ENCODE assay signal across 20 cellular contexts in the genomic region with DNA sequence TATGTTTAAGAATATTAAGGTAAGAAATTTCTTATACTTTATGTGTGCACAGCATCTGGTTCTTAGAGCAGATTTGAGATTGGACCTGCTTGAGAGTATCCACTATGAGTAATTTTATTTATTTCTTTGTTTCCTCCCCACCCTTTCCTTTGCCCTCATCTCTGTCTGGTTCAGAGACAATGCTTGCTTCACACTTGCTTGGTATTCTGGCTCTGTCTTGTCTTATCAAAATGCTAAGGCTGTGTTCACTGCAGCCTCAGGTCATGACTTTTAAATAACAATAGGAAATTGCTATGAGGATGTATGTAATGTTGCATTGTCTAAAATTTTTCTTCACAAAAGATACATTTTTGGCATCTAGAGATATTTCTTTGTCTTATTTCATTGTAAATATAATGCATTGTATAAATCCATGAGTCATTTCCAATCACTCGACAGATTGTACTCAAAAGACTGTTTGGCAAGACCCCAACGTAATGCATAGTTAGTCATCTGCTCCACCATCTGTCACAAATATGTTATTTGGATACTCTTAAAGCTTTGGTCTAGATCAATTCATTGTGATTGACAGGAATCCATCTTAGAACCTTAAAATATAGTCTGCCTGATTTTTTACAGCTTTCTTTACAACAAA.
DNase-seq lines count a peak whose midpoint lies in the region; ATAC-seq and TF ChIP-seq lines count a peak whose summit lies in the region.
"Had no signal": no experiment of that assay in that cellular context is flagged by ENCODE, and none has a peak within 500 bp of the region (broad histone marks: within the 10 kb centered on the region; RNA-seq: fewer than 3 reads in every experiment).

No MANE protein-coding gene starts in this region.

- H3K4me1 ChIP-seq in body of pancreas = peaks cover 6% of the 10 kb centered on the region
- H3K4me1 ChIP-seq: sigmoid colon, vagina had no signal

- intact Hi-C loops in body of pancreas (cut with DNase I) = no loop called here

- no peak for ATAC-seq in body of pancreas
- ATAC-seq: activated CD8-positive, alpha-beta T cell treated with anti-CD3 and anti-CD28 coated beads, Interleukin-2, amount 10 ng/mL, durations not matched to agents 7 days and 5 days; activated T-cell treated with anti-CD3 and anti-CD28 coated beads, Interleukin-2, amount 50 U/mL, for 4 hours; pancreas had no signal

- WGBS in body of pancreas, 2 donors = 82 to 86% methylated on average over 2 of the region's 2 CpGs

- H3K36me3 ChIP-seq in brain microvascular endothelial cell (replicated peaks) (no peaks in the 10 kb centered on the region), body of pancreas (replicated peaks in 1 of 2; ENCODE audit: insufficient read depth in 1 of 2, low read depth in 2 of 2) (no peaks in the 10 kb centered on the region)
- H3K36me3 ChIP-seq: pancreas, sigmoid colon, vagina had no signal

- TF ChIP-seq CTCF in brain microvascular endothelial cell (IDR thresholded peaks at IDR 0.05; ENCODE audit: low read depth, low read length, missing control alignments) (no peak), glutamatergic neuron (IDR thresholded peaks at IDR 0.05; ENCODE audit: partially characterized antibody, unreplicated experiment) (no peak), type B pancreatic cell (conservative IDR thresholded peaks at IDR 0.05) (no peak), body of pancreas (IDR thresholded peaks at IDR 0.05) (no peak)

- H3K36me3 Mint-ChIP-seq in glutamatergic neuron (ENCODE audit: unreplicated experiment) (peaks cover 4% of the 10 kb centered on the region), type B pancreatic cell (peaks cover 3% of the 10 kb centered on the region)
- H3K36me3 Mint-ChIP-seq: activated naive CD4-positive, alpha-beta T cell treated with anti-CD3 and anti-CD28 coated beads, Interleukin-2, amount 50 U/mL, for 24 hours had no signal

- in situ Hi-C loops in brain microvascular endothelial cell (cut with HindIII; ENCODE audit: low pct_ligation_motif_present, low sequenced_read_pairs) = no loop called here

- H3K9me3 ChIP-seq in body of pancreas = no peaks in the 10 kb centered on the region
- H3K9me3 ChIP-seq: pancreas, vagina had no signal

- H3K27me3 Mint-ChIP-seq in glutamatergic neuron (ENCODE audit: unreplicated experiment) (peaks cover 5% of the 10 kb centered on the region), type B pancreatic cell (peaks cover 14% of the 10 kb centered on the region)
- H3K27me3 Mint-ChIP-seq: activated B cell treated with CpG ODN at 0.5 μM for 24 hours; activated naive CD4-positive, alpha-beta T cell treated with anti-CD3 and anti-CD28 coated beads, Interleukin-2, amount 50 U/mL, for 24 hours; B cell had no signal

- no peak overlapping the region for H3K4me3 ChIP-seq in brain microvascular endothelial cell (ENCODE audit: low read depth, low read length)
- no peak overlapping the region for H3K4me3 ChIP-seq in body of pancreas
- H3K4me3 ChIP-seq: pancreas, sigmoid colon, vagina had no signal

- DNase-seq in EL (peak; percentile 50), NCI-H446 (lab: John Stamatoyannopoulos, UW) (peak; percentile 63 to 93), brain microvascular endothelial cell (peak; percentile 66), glutamatergic neuron (no peak), type B pancreatic cell (ENCODE audit: extremely low spot score, unreplicated experiment) (no peak), body of pancreas (no peak), SKM-1 treated with dmso at 0.1 percent for 144 hours (lab: John Stamatoyannopoulos, UW; ENCODE audit: unreplicated experiment) (no peak)
- no peak for DNase-seq in activated CD4-positive, alpha-beta T cell treated with anti-CD3 and anti-CD28 coated beads, Interleukin-2, amount 50 U/mL, for 1 hour
- DNase-seq: activated B cell treated with CpG ODN at 0.5 μM for 24 hours; activated CD8-positive, alpha-beta T cell treated with anti-CD3 and anti-CD28 coated beads, Interleukin-2, amount 10 ng/mL, durations not matched to agents 7 days and 5 days; activated T-cell treated with anti-CD3 and anti-CD28 coated beads, Interleukin-2, amount 50 U/mL, for 4 hours; kidney; mammary epithelial cell; pancreas; sigmoid colon; stimulated activated CD4-positive, alpha-beta T cell treated with anti-CD3 and anti-CD28 coated beads, Interleukin-4, amount 100 ng/mL, for 1 hour; T-helper 2 cell had no signal

- H3K4me1 Mint-ChIP-seq in glutamatergic neuron (ENCODE audit: low read depth, unreplicated experiment) (peaks cover 28% of the 10 kb centered on the region), type B pancreatic cell (ENCODE audit: unreplicated experiment) (peaks cover 11% of the 10 kb centered on the region)
- H3K4me1 Mint-ChIP-seq: activated B cell treated with CpG ODN at 0.5 μM for 24 hours; activated naive CD4-positive, alpha-beta T cell treated with anti-CD3 and anti-CD28 coated beads, Interleukin-2, amount 50 U/mL, for 24 hours; B cell had no signal

- no peaks in the 10 kb centered on the region for H3K27me3 ChIP-seq in brain microvascular endothelial cell (replicated peaks)
- H3K27me3 ChIP-seq in body of pancreas = no peaks in the 10 kb centered on the region
- H3K27me3 ChIP-seq: pancreas, sigmoid colon, vagina had no signal

- H3K27ac ChIP-seq in brain microvascular endothelial cell (peak overlapping the region; percentile 73), body of pancreas (no peak overlapping the region)
- H3K27ac ChIP-seq: pancreas, sigmoid colon, vagina had no signal

- H3K27ac Mint-ChIP-seq in glutamatergic neuron (ENCODE audit: unreplicated experiment) = peak overlapping the region; percentile 94
- H3K27ac Mint-ChIP-seq in type B pancreatic cell = no peak overlapping the region
- H3K27ac Mint-ChIP-seq: activated B cell treated with CpG ODN at 0.5 μM for 24 hours; activated CD8-positive, alpha-beta T cell treated with anti-CD3 and anti-CD28 coated beads, Interleukin-2, amount 10 ng/mL, durations not matched to agents 7 days and 5 days; activated naive CD4-positive, alpha-beta T cell treated with anti-CD3 and anti-CD28 coated beads, Interleukin-2, amount 50 U/mL, for 24 hours; B cell had no signal

- no peak for TF ChIP-seq POLR2A in body of pancreas (IDR thresholded peaks at IDR 0.05)

- H3K9me3 Mint-ChIP-seq in glutamatergic neuron (ENCODE audit: unreplicated experiment) (peaks cover 7% of the 10 kb centered on the region), type B pancreatic cell (no peaks in the 10 kb centered on the region)
- H3K9me3 Mint-ChIP-seq: activated B cell treated with CpG ODN at 0.5 μM for 24 hours; activated naive CD4-positive, alpha-beta T cell treated with anti-CD3 and anti-CD28 coated beads, Interleukin-2, amount 50 U/mL, for 24 hours had no signal

- H3K4me3 Mint-ChIP-seq in glutamatergic neuron (ENCODE audit: unreplicated experiment) (peak overlapping the region; percentile 18), type B pancreatic cell (no peak overlapping the region)
- H3K4me3 Mint-ChIP-seq: activated B cell treated with CpG ODN at 0.5 μM for 24 hours; activated CD8-positive, alpha-beta T cell treated with anti-CD3 and anti-CD28 coated beads, Interleukin-2, amount 10 ng/mL, durations not matched to agents 7 days and 5 days; activated naive CD4-positive, alpha-beta T cell treated with anti-CD3 and anti-CD28 coated beads, Interleukin-2, amount 50 U/mL, for 24 hours; activated T-cell treated with anti-CD3 and anti-CD28 coated beads, Interleukin-2, amount 50 U/mL, for 4 hours; B cell had no signal

Comparison
In these comparisons a context has a peak if more than half of its experiments do, and no peak if none do; other contexts are left out.
1. DNase-seq: peak in EL (single experiment), NCI-H446 (2 of 2) and brain microvascular endothelial cell (single experiment); none in glutamatergic neuron (single experiment), type B pancreatic cell (single experiment), body of pancreas (0 of 4), activated CD4-positive, alpha-beta T cell treated with anti-CD3 and anti-CD28 coated beads, Interleukin-2, amount 50 U/mL, for 1 hour (single experiment) and SKM-1 treated with dmso at 0.1 percent for 144 hours (single experiment).